23 cellular contexts compared by ENCODE assay signal in the genomic region with DNA sequence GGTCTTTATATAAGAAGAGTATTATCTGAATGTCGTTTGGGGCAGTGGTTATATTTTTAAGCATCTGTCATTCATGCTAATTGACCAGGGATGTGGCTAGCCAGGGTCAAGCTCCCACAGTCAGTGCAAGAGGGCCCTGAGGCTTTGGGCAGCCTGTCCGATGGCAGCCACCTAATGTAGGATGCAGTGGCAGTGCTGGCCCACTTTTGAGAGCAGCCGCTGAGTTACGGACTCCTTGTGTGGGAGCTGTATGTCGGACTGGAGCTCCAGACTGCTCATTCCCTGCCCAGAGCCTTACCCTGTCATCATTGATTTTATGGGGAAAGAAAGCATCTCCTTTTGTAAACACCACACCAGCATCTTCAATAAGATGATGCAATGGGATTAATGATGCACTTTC.
A peak's percentile ranks its signal among the peaks of the same experiment; 100 is the strongest.
DNase-seq lines count a peak whose midpoint lies in the region; ATAC-seq, FAIRE-seq and TF ChIP-seq lines count a peak whose summit lies in the region.
"Had no signal": no experiment of that assay in that cellular context is flagged by ENCODE, and none has a peak within 500 bp of the region (broad histone marks: within the 10 kb centered on the region; RNA-seq: fewer than 3 reads in every experiment).

No MANE protein-coding gene starts in this region.

- intact Hi-C loops in K562 (cut with micrococcal nuclease) (no loop called here), lower lobe of right lung (cut with DNase I) (no loop called here), mammary epithelial cell (cut with micrococcal nuclease) (no loop called here), left lung (cut with DNase I) (no loop called here)

- peak; percentile 75 for DNase-seq in G401 (ENCODE audit: low spot score)
- no peak for DNase-seq in K562 (ENCODE audit: extremely low read depth in 1 of 4, low spot score in 3 of 4)
- DNase-seq in cerebellum (ENCODE audit: low spot score): peak; percentile 36
- DNase-seq in lower lobe of right lung: peak; percentile 17
- no peak for DNase-seq in mammary epithelial cell
- DNase-seq in activated naive CD4-positive, alpha-beta T cell treated with anti-CD3 and anti-CD28 coated beads, Interleukin-2, amount 50 U/mL, for 16 hours: no peak
- DNase-seq in left lung: no peak
- DNase-seq: BE2C; CD4-positive, alpha-beta memory T cell; CD4-positive, CD25-positive, alpha-beta regulatory T cell; CD8-positive, alpha-beta memory T cell; COR-L47; DMS79 treated with DMSO at 0.1 percent for 48 hours; GDM1 had no signal

- H2AFZ ChIP-seq in K562 (ENCODE audit: low read depth, low read length) (no peak overlapping the region), mammary epithelial cell (ENCODE audit: low read depth, low read length) (no peak overlapping the region)

- no peaks in the 10 kb centered on the region for H3K9me1 ChIP-seq in K562 (ENCODE audit: control insufficient read depth, insufficient read depth, low read length)

- ATAC-seq in K562: no peak
- no peak for ATAC-seq in lower lobe of right lung
- ATAC-seq in HG02981 (IDR thresholded peaks at IDR 0.05; ENCODE audit: unreplicated experiment): no peak
- ATAC-seq in left lung: no peak
- ATAC-seq: A549, GM12878 had no signal

- CTCF ChIA-PET in K562 (lab: Yijun Ruan, JAX; ENCODE audit: low intra/inter-chr PET ratio): interaction anchor here (0.6 kb wide), 1 partner anchor 466 kb away, joined by 3 read pairs; no protein-coding TSS in a partner anchor
- CTCF ChIA-PET in mammary epithelial cell (lab: Charles Lee; ENCODE audit: low non-redundant PET): no interaction called here

- H3K4me3 ChIP-seq in K562 (no peak overlapping the region), lower lobe of right lung (no peak overlapping the region), mammary epithelial cell (replicated peaks in 1 of 3; ENCODE audit: insufficient read depth in 1 of 3, low read depth in 2 of 3, low read length in 3 of 3) (no peak overlapping the region), left lung (no peak overlapping the region)
- H3K4me3 ChIP-seq: A549, BLaER1, GM12878 had no signal

- no peak for TF ChIP-seq RAD21 in K562 (CRISPR knock-in tag; conservative IDR thresholded peaks at IDR 0.05 in 1 of 2, IDR thresholded peaks at IDR 0.05 in 1 of 2)

- H3K4me2 ChIP-seq in K562 (ENCODE audit: insufficient read depth, low read length) (no peak overlapping the region), mammary epithelial cell (ENCODE audit: insufficient read depth, low read depth, low read length) (no peak overlapping the region)
- H3K4me2 ChIP-seq: A549, BLaER1 had no signal

- no TSS peak for BruUV-seq in K562 (replicated peaks; lab: Mats Ljungman, UMichigan)
- BruUV-seq in mammary epithelial cell (replicated peaks; lab: Mats Ljungman, UMichigan): no TSS peak

- H3K9me3 ChIP-seq in K562 (replicated peaks; ENCODE audit: control insufficient read depth, insufficient read depth, low read depth, low read length) (no peaks in the 10 kb centered on the region), lower lobe of right lung (no peaks in the 10 kb centered on the region), mammary epithelial cell (replicated peaks; ENCODE audit: insufficient read depth, low read length) (no peaks in the 10 kb centered on the region), left lung (no peaks in the 10 kb centered on the region)
- H3K9me3 ChIP-seq: A549, BE2C, BLaER1 had no signal

- TF ChIP-seq EP300 in K562 (IDR thresholded peaks at IDR 0.05; ENCODE audit: low read length): no peak

- 0% methylated on average over 5 of the region's 5 CpGs for WGBS in K562 (ENCODE audit: insufficient coverage, low coverage, missing lambda C conversion rate)
- WGBS in mammary epithelial cell (ENCODE audit: low coverage, missing lambda C conversion rate): 84% methylated on average over 4 of the region's 5 CpGs

- POLR2A ChIA-PET in K562 (lab: Yijun Ruan, JAX): interaction anchor here (0.6 kb wide), 1 partner anchor 325 kb away, joined by 3 read pairs; no protein-coding TSS in a partner anchor

- dilution Hi-C loops in mammary epithelial cell (cut with HindIII; ENCODE audit: low sequenced_read_pairs): no loop called here

- H3K79me2 ChIP-seq in K562 (ENCODE audit: control insufficient read depth, insufficient read depth, low read length): no peaks in the 10 kb centered on the region
- no peaks in the 10 kb centered on the region for H3K79me2 ChIP-seq in mammary epithelial cell (ENCODE audit: insufficient read depth, low read length)

- no peaks in the 10 kb centered on the region; a peak in 1 of 5 replicates for H3K27me3 ChIP-seq in K562 (ENCODE audit: control insufficient read depth in 2 of 2, insufficient read depth in 2 of 2, low read length in 2 of 2)
- no peaks in the 10 kb centered on the region for H3K27me3 ChIP-seq in lower lobe of right lung (ENCODE audit: low read depth)
- peaks cover under 1% of the 10 kb centered on the region for H3K27me3 ChIP-seq in mammary epithelial cell (ENCODE audit: insufficient read depth, low read length)
- no peaks in the 10 kb centered on the region for H3K27me3 ChIP-seq in left lung
- H3K27me3 ChIP-seq: BE2C, BLaER1 had no signal

- H3K9ac ChIP-seq in K562 (ENCODE audit: insufficient read depth in 1 of 2, low read depth in 2 of 2, low read length in 2 of 2) (no peak overlapping the region), mammary epithelial cell (ENCODE audit: insufficient read depth, low read length) (no peak overlapping the region)
- H3K9ac ChIP-seq: BLaER1 had no signal

- no peak for FAIRE-seq in K562 (lab: Jason Lieb, UNC)
- FAIRE-seq: A549, D721Med, GM12878, GM12892, GM18507, GM19239 had no signal

- no peaks in the 10 kb centered on the region for H3K4me1 ChIP-seq in K562 (replicated peaks in 1 of 2; ENCODE audit: control insufficient read depth in 2 of 2, insufficient read depth in 2 of 2, low read length in 2 of 2)
- H3K4me1 ChIP-seq in lower lobe of right lung: no peaks in the 10 kb centered on the region
- H3K4me1 ChIP-seq in mammary epithelial cell (ENCODE audit: insufficient read depth, low read length): no peaks in the 10 kb centered on the region
- no peaks in the 10 kb centered on the region for H3K4me1 ChIP-seq in left lung
- H3K4me1 ChIP-seq: A549 had no signal

- TF ChIP-seq CTCF in K562 (IDR thresholded peaks at IDR 0.05 in 2 of 3, conservative IDR thresholded peaks at IDR 0.05 in 1 of 3; ENCODE audit: insufficient read depth in 2 of 3, low read depth in 1 of 3, low read length in 3 of 3) (no peak), lower lobe of right lung (IDR thresholded peaks at IDR 0.05) (no peak), mammary epithelial cell (conservative IDR thresholded peaks at IDR 0.05 in 1 of 2, IDR thresholded peaks at IDR 0.05 in 1 of 2; ENCODE audit: extremely low read depth in 1 of 2, insufficient read depth in 1 of 2, low read depth in 1 of 2, low read length in 2 of 2) (no peak), left lung (IDR thresholded peaks at IDR 0.05) (no peak)

- H3K27ac ChIP-seq in K562 (ENCODE audit: extremely low read depth, low read depth, low read length) (no peak overlapping the region), lower lobe of right lung (no peak overlapping the region), mammary epithelial cell (ENCODE audit: insufficient read depth, low read depth, low read length) (no peak overlapping the region), left lung (no peak overlapping the region)
- H3K27ac ChIP-seq: 22Rv1, A549, BLaER1 had no signal

- no peaks in the 10 kb centered on the region for H3K36me3 ChIP-seq in K562 (ENCODE audit: control insufficient read depth, insufficient read depth, low read length)
- H3K36me3 ChIP-seq in lower lobe of right lung: no peaks in the 10 kb centered on the region
- no peaks in the 10 kb centered on the region for H3K36me3 ChIP-seq in mammary epithelial cell (ENCODE audit: insufficient read depth, low read length)
- H3K36me3 ChIP-seq in left lung: no peaks in the 10 kb centered on the region
- H3K36me3 ChIP-seq: BE2C, BLaER1 had no signal

- in situ Hi-C loops in G401 (cut with HindIII; ENCODE audit: low sequenced_read_pairs): no loop called here
- in situ Hi-C loops in K562 (cut with MboI): no loop called here
- in situ Hi-C loops in mammary epithelial cell (cut with MboI; ENCODE audit: low sequenced_read_pairs in 2 of 2): no loop called here

- TF ChIP-seq POLR2A in K562 (conservative IDR thresholded peaks at IDR 0.05): no peak

- no peaks in the 10 kb centered on the region for H4K20me1 ChIP-seq in K562 (replicated peaks; ENCODE audit: control insufficient read depth, insufficient read depth, low read length)
- H4K20me1 ChIP-seq in mammary epithelial cell (ENCODE audit: insufficient read depth, low read length): no peaks in the 10 kb centered on the region
- H4K20me1 ChIP-seq: BLaER1 had no signal

TF ChIP-seq in K562, 482 proteins besides CTCF, POLR2A, EP300 and RAD21:
- TF ChIP-seq, protein P1, sequence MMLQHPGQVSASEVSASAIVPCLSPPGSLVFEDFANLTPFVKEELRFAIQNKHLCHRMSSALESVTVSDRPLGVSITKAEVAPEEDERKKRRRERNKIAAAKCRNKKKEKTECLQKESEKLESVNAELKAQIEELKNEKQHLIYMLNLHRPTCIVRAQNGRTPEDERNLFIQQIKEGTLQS (IDR thresholded peaks at IDR 0.05): peak; percentile 10; the same call in 1 of the 2 replicates
- TF ChIP-seq, protein P1 (CRISPR knock-in tag; conservative IDR thresholded peaks at IDR 0.05): no peak
- TF ChIP-seq ZFX (CRISPR knock-in tag; IDR thresholded peaks at IDR 0.05): no peak

Comparison
In these comparisons a context has a peak if more than half of its experiments do, and no peak if none do; other contexts are left out.
1. DNase-seq: peak in G401 (single experiment), cerebellum (single experiment) and lower lobe of right lung (single experiment); none in K562 (0 of 4), mammary epithelial cell (single experiment), activated naive CD4-positive, alpha-beta T cell treated with anti-CD3 and anti-CD28 coated beads, Interleukin-2, amount 50 U/mL, for 16 hours (single experiment) and left lung (0 of 2).